In the genomic region with DNA sequence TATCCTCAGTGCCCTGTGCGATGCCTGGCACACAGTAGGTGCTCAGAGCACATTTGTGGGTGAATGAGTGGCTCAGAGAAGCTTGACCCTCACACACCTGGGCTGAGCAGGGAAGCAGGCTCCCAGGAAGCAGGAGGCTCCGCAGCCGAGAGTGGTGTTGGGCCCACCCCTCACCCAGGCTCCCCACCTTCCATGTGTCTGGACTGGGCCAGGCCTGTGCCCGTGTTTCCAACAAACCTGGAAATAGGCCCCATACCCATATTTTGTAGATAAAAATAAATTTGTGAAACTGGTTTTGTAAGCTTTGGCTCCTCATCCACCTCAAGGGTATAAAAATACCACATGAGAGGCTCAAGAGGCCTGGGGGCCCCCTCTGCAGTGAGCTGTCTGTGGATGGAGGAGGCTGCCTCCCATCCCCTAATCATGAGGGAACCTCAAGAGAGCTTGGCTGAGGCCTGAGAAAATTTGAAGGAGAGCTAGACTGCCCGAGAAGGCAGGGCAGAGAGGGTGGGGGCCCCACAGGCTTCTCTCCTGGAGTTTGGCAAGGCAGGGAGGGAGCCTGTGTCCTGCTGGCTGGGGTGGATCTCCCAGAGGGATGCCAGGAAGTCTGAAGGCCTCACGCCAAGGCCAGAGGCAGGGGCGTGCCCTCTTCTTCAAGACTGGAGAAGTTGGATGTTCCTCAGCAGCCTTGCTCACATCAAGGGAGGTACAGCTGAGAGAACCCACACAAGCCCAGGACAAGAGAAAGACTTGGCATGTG, we compare ENCODE assay signal across 12 cellular contexts.
"Had no signal": no experiment of that assay in that cellular context is flagged by ENCODE, and none has a peak within 500 bp of the region (broad histone marks: within the 10 kb centered on the region; RNA-seq: fewer than 3 reads in every experiment).

No MANE protein-coding gene starts in this region.

- H3K4me1 ChIP-seq: colonic mucosa, right atrium auricular region, tibial nerve had no signal

- H3K4me3 ChIP-seq: colonic mucosa, heart left ventricle, right atrium auricular region, tibial nerve had no signal

- H3K27ac ChIP-seq: colonic mucosa, heart left ventricle, right atrium auricular region, tibial nerve had no signal

- ATAC-seq: stimulated activated memory B cell treated with anti-CD40 and anti-IgM and Interleukin-4, amounts not matched to agents 10 μg/mL and 1 μg/mL and 100 μg/mL, for 72 hours had no signal

- DNase-seq: caudate nucleus; colonic mucosa; dermis blood vessel endothelial cell; heart left ventricle; hippocampal formation; kidney glomerular epithelial cell; small intestine; stimulated activated CD4-positive, alpha-beta T cell treated with anti-CD3 and anti-CD28 coated beads, Interleukin-4, amount 100 ng/mL, for 1 hour; stimulated activated CD8-positive, alpha-beta memory T cell treated with anti-CD3 and anti-CD28 coated beads, Interleukin-4, amount 100 ng/mL, for 48 hours had no signal

- H3K36me3 ChIP-seq: colonic mucosa, heart left ventricle, right atrium auricular region, tibial nerve had no signal

- H3K9me3 ChIP-seq: colonic mucosa, heart left ventricle, right atrium auricular region, tibial nerve had no signal

- H3K27me3 ChIP-seq: colonic mucosa, right atrium auricular region had no signal
